ENCODE assay signal across 26 cellular contexts in the genomic region with DNA sequence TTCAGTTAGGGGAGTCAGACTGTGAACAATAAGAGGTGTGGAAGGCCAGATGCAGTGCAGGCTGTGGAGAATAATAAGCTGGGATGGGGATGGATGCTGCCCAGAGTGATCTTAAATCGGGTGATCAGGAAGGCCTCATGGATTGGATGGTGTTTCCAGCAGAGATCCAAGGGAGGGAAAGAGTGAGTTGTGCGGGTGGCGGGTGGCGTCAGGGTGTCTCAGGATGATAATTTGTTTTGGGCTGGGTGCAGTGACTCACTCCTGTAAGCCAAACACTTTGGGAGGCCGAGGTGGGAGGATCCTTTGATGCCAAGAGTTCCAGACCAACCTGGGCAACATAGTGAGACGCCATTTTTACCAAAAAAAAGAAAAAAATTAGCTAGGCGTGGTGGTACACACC. TPM values are rescaled to one million over a fixed set of nuclear protein-coding genes. Genes with fewer than 3 reads are reported as not detected.
A peak's percentile ranks its signal among the peaks of the same experiment; 100 is the strongest.
DNase-seq lines count a peak whose midpoint lies in the region; ATAC-seq and TF ChIP-seq lines count a peak whose summit lies in the region.
"Had no signal": no experiment of that assay in that cellular context is flagged by ENCODE, and none has a peak within 500 bp of the region (broad histone marks: within the 10 kb centered on the region; RNA-seq: fewer than 3 reads in every experiment).

No MANE protein-coding gene starts in this region.

- H3K4me1 Mint-ChIP-seq in T-helper 2 cell treated with Interferon-gamma antibody and Interleukin-4, amounts not matched to agents 5 μg/mL and 100 μg/mL, for 36 hours (ENCODE audit: low read depth) = peaks cover 53% of the 10 kb centered on the region
- H3K4me1 Mint-ChIP-seq in CD8-positive, alpha-beta memory T cell = peaks cover 39 to 69% (median 65%) of the 10 kb centered on the region in 3 donors
- peaks cover 70% of the 10 kb centered on the region for H3K4me1 Mint-ChIP-seq in activated T-cell treated with anti-CD3 and anti-CD28 coated beads, Interleukin-2, amount 50 U/mL, for 72 hours (ENCODE audit: low read depth)
- H3K4me1 Mint-ChIP-seq: memory B cell, nephron progenitor cell had no signal

- H3K9me3 Mint-ChIP-seq in T-helper 2 cell treated with Interferon-gamma antibody and Interleukin-4, amounts not matched to agents 5 μg/mL and 100 μg/mL, for 36 hours = no peaks in the 10 kb centered on the region
- no peaks in the 10 kb centered on the region for H3K9me3 Mint-ChIP-seq in CD8-positive, alpha-beta memory T cell
- no peaks in the 10 kb centered on the region for H3K9me3 Mint-ChIP-seq in activated T-cell treated with anti-CD3 and anti-CD28 coated beads, Interleukin-2, amount 50 U/mL, for 72 hours
- H3K9me3 Mint-ChIP-seq: memory B cell, nephron progenitor cell had no signal

- no peak for ATAC-seq in activated T-cell treated with anti-CD3 and anti-CD28 coated beads, Interleukin-2, amount 50 U/mL, for 72 hours (replicated peaks in 1 of 2)
- ATAC-seq in foreskin keratinocyte (peak; percentile 8), GM21825 (IDR thresholded peaks at IDR 0.05; ENCODE audit: unreplicated experiment) (no peak)

- peaks cover 65% of the 10 kb centered on the region for H3K36me3 Mint-ChIP-seq in T-helper 2 cell treated with Interferon-gamma antibody and Interleukin-4, amounts not matched to agents 5 μg/mL and 100 μg/mL, for 36 hours (ENCODE audit: low read depth)
- peaks cover 4 to 60% (median 19%) of the 10 kb centered on the region in 3 donors for H3K36me3 Mint-ChIP-seq in CD8-positive, alpha-beta memory T cell
- peaks cover 13 to 15% of the 10 kb centered on the region in 2 donors for H3K36me3 Mint-ChIP-seq in activated T-cell treated with anti-CD3 and anti-CD28 coated beads, Interleukin-2, amount 50 U/mL, for 72 hours (ENCODE audit: insufficient read depth in 2 of 2)

- H3K9me3 ChIP-seq in CD8-positive, alpha-beta memory T cell (ENCODE audit: low read length) = no peaks in the 10 kb centered on the region
- H3K9me3 ChIP-seq: spleen, thyroid gland had no signal

- TF ChIP-seq CTCF in foreskin keratinocyte (conservative IDR thresholded peaks at IDR 0.05) = no peak

- peaks cover 5% of the 10 kb centered on the region for H3K36me3 ChIP-seq in CD8-positive, alpha-beta memory T cell (ENCODE audit: insufficient read depth, low read length)

- no peaks in the 10 kb centered on the region for H3K27me3 Mint-ChIP-seq in T-helper 2 cell treated with Interferon-gamma antibody and Interleukin-4, amounts not matched to agents 5 μg/mL and 100 μg/mL, for 36 hours (ENCODE audit: low read depth)
- no peaks in the 10 kb centered on the region for H3K27me3 Mint-ChIP-seq in CD8-positive, alpha-beta memory T cell
- no peaks in the 10 kb centered on the region for H3K27me3 Mint-ChIP-seq in activated T-cell treated with anti-CD3 and anti-CD28 coated beads, Interleukin-2, amount 50 U/mL, for 72 hours (ENCODE audit: low read depth)
- H3K27me3 Mint-ChIP-seq: memory B cell had no signal

- no peak overlapping the region for H3K27ac ChIP-seq in CD8-positive, alpha-beta memory T cell (ENCODE audit: low read depth, low read length)
- H3K27ac ChIP-seq in foreskin keratinocyte = no peak overlapping the region
- H3K27ac ChIP-seq: thyroid gland had no signal

- peak overlapping the region; percentile 35 for H3K4me3 Mint-ChIP-seq in T-helper 2 cell treated with Interferon-gamma antibody and Interleukin-4, amounts not matched to agents 5 μg/mL and 100 μg/mL, for 36 hours
- H3K4me3 Mint-ChIP-seq in CD8-positive, alpha-beta memory T cell = peak overlapping the region in 6 of 7 donors; percentile 56 to 76 (median 67)
- peak overlapping the region; percentile 33 to 38 for H3K4me3 Mint-ChIP-seq in activated T-cell treated with anti-CD3 and anti-CD28 coated beads, Interleukin-2, amount 50 U/mL, for 72 hours
- H3K4me3 Mint-ChIP-seq: memory B cell, nephron progenitor cell had no signal

- peak overlapping the region; percentile 85 for H3K27ac Mint-ChIP-seq in T-helper 2 cell treated with Interferon-gamma antibody and Interleukin-4, amounts not matched to agents 5 μg/mL and 100 μg/mL, for 36 hours
- H3K27ac Mint-ChIP-seq in CD8-positive, alpha-beta memory T cell = peak overlapping the region; percentile 51 to 97 (median 90)
- H3K27ac Mint-ChIP-seq in activated T-cell treated with anti-CD3 and anti-CD28 coated beads, Interleukin-2, amount 50 U/mL, for 72 hours = peak overlapping the region; percentile 78
- H3K27ac Mint-ChIP-seq: memory B cell, nephron progenitor cell had no signal

- no peaks in the 10 kb centered on the region for H3K27me3 ChIP-seq in CD8-positive, alpha-beta memory T cell (ENCODE audit: insufficient read depth, low read length, poor library complexity, severe bottlenecking)
- H3K27me3 ChIP-seq in foreskin keratinocyte = no peaks in the 10 kb centered on the region
- H3K27me3 ChIP-seq: spleen, thyroid gland had no signal

- CTCF ChIA-PET in CD8-positive, alpha-beta memory T cell (lab: Charles Lee) = interaction anchor here (0.9 to 1.3 kb wide), 2 partner anchors 37 to 477 kb away, joined by 3 read pairs; no protein-coding TSS in a partner anchor

- no peak for DNase-seq in T-helper 2 cell treated with Interferon-gamma antibody and Interleukin-4, amounts not matched to agents 5 μg/mL and 100 μg/mL, for 36 hours (ENCODE audit: low spot score)
- DNase-seq in T-helper 2 cell (no peak), foreskin keratinocyte (no peak), foreskin melanocyte (no peak), HCEC 1CT (no peak)
- DNase-seq in CD8-positive, alpha-beta memory T cell = peak in 1 of 5 donors; percentile 10
- no peak for DNase-seq in activated T-cell treated with anti-CD3 and anti-CD28 coated beads, Interleukin-2, amount 50 U/mL, for 72 hours
- DNase-seq: 8988T, GF-D8, hippocampal formation, NCI-H1417 treated with DMSO at 0.1 percent for 48 hours, NCI-H526 treated with DMSO at 0.1 percent for 48 hours, nephron progenitor cell, SHP77, spleen, thyroid gland had no signal

- POLR2A ChIA-PET in CD8-positive, alpha-beta memory T cell (lab: Charles Lee) = interaction anchor here (1.1 to 2.1 kb wide), 2 partner anchors 9 to 33 kb away, joined by 4 to 12 read pairs; a partner anchor contains a TSS

- no peak overlapping the region for H3K4me3 ChIP-seq in CD8-positive, alpha-beta memory T cell (ENCODE audit: low read length)
- H3K4me3 ChIP-seq: spleen, thyroid gland had no signal

- peaks cover 41% of the 10 kb centered on the region for H3K4me1 ChIP-seq in CD8-positive, alpha-beta memory T cell (ENCODE audit: insufficient read depth, low read length)
- H3K4me1 ChIP-seq in foreskin keratinocyte = peaks cover 4% of the 10 kb centered on the region
- H3K4me1 ChIP-seq: thyroid gland had no signal

RNA-seq across cellular contexts. Expression of a gene that starts 7.9 kb away (rescaled TPM):
- 10 to 100 TPM; 15.1 to 17.8 TPM for total RNA-seq in CD8-positive, alpha-beta memory T cell
- polyA plus RNA-seq in CD8-positive, alpha-beta memory T cell = 23.3 TPM
- 10 to 100 TPM; 16.8 to 18.2 TPM for total RNA-seq in activated T-cell treated with anti-CD3 and anti-CD28 coated beads, Interleukin-2, amount 50 U/mL, for 72 hours
- 17.0 and 18.4 TPM in 2 replicates for total RNA-seq in foreskin keratinocyte
- polyA plus RNA-seq in foreskin keratinocyte = 14.3 and 15.4 TPM in 2 replicates

RNA-seq across cellular contexts. Expression of a gene that starts 13.4 kb away (rescaled TPM):
- total RNA-seq in CD8-positive, alpha-beta memory T cell = not detected
- polyA plus RNA-seq in CD8-positive, alpha-beta memory T cell = not detected
- not detected for total RNA-seq in activated T-cell treated with anti-CD3 and anti-CD28 coated beads, Interleukin-2, amount 50 U/mL, for 72 hours
- total RNA-seq in foreskin keratinocyte = not detected in 2 replicates
- not detected in 2 replicates for polyA plus RNA-seq in foreskin keratinocyte
- total RNA-seq: aorta, cerebellum, GM12878, HT1080, OCI-LY7, pulmonary artery endothelial cell, spleen, thyroid gland had no signal
- polyA plus RNA-seq: aorta, BJ, GM12878, keratinocyte, spleen had no signal
